8 cellular contexts compared by ENCODE assay signal in genomic region chr7:155296788-155297516, GRCh38. TPM values are rescaled to one million over a fixed set of nuclear protein-coding genes. Genes with fewer than 3 reads are reported as not detected.
A peak's percentile ranks its signal among the peaks of the same experiment; 100 is the strongest.
DNase-seq lines count a peak whose midpoint lies in the region; ATAC-seq and TF ChIP-seq lines count a peak whose summit lies in the region.

No MANE protein-coding gene starts in this region.

- peak overlapping the region; percentile 64 for H2AFZ ChIP-seq in ACC112 (ENCODE audit: low read length, unreplicated experiment)

- TF ChIP-seq CTCF in epithelial cell of proximal tubule (conservative IDR thresholded peaks at IDR 0.05; ENCODE audit: low read depth, low read length): no peak

- H3K36me3 ChIP-seq in ACC112 (ENCODE audit: insufficient read depth, low read length): peaks cover 5% of the 10 kb centered on the region; the same call in 1 of the 2 replicates

- H3K4me1 ChIP-seq in ACC112 (ENCODE audit: control insufficient read depth, insufficient read depth, low read length, unreplicated experiment): peaks cover 33% of the 10 kb centered on the region

- peak overlapping the region; percentile 94 for H3K27ac ChIP-seq in ACC112 (ENCODE audit: low read depth, low read length)

- no peaks in the 10 kb centered on the region for H3K27me3 ChIP-seq in ACC112 (ENCODE audit: insufficient read depth, low read length)

- peak overlapping the region; percentile 94 for H3K4me3 ChIP-seq in ACC112 (ENCODE audit: low read depth, low read length)
- peak overlapping the region; percentile 66 for H3K4me3 ChIP-seq in epithelial cell of proximal tubule (ENCODE audit: low read depth, low read length)

- peak; percentile 42 for TF ChIP-seq POLR2A in GM18526 (IDR thresholded peaks at IDR 0.05; ENCODE audit: extremely low read depth, insufficient read length)

- peak; percentile 0 for ATAC-seq in HG03060 (IDR thresholded peaks at IDR 0.05; ENCODE audit: low read depth, unreplicated experiment)

- DNase-seq in NCI-H748 treated with DMSO at 0.1 percent for 48 hours (lab: John Stamatoyannopoulos, UW): peak; percentile 33
- peak; percentile 80 for DNase-seq in activated T-cell treated with anti-CD3 and anti-CD28 coated beads for 1 hour (ENCODE audit: low read depth)
- DNase-seq in epithelial cell of proximal tubule (ENCODE audit: low read depth): no peak
- DNase-seq in myocyte (ENCODE audit: low read depth): peak; percentile 91
- DNase-seq in stimulated activated CD8-positive, alpha-beta memory T cell treated with anti-CD3 and anti-CD28 coated beads, Interleukin-7, amount 100 ng/mL, for 48 hours (ENCODE audit: extremely low read depth in 1 of 2, low read depth in 1 of 2): peak; percentile 70 to 89

- peaks cover 34% of the 10 kb centered on the region for H3K79me2 ChIP-seq in ACC112 (ENCODE audit: control insufficient read depth, insufficient read depth, low read length, unreplicated experiment)

RNA-seq across cellular contexts. Expression of gene INSIG1, which starts 0.7 kb away (rescaled TPM):
- 392 and 505 TPM in 2 replicates for total RNA-seq in epithelial cell of proximal tubule
- total RNA-seq in myocyte: 313 and 655 TPM in 2 replicates
- polyA plus RNA-seq in myocyte (2012): 80.7 TPM
